ENCODE assay signal across 25 cellular contexts in genomic region chr7:109402107-109402506, GRCh38.
"Had no signal": no experiment of that assay in that cellular context is flagged by ENCODE, and none has a peak within 500 bp of the region (broad histone marks: within the 10 kb centered on the region; RNA-seq: fewer than 3 reads in every experiment).

No MANE protein-coding gene starts in this region.

- DNase-seq: activated effector memory CD4-positive, alpha-beta T cell treated with anti-CD3 and anti-CD28 coated beads, Interleukin-2, amount 50 U/mL, for 16 hours; activated effector memory CD4-positive, alpha-beta T cell treated with Interleukin-2 at 50 U/mL for 16 hours; activated gamma-delta T cell; activated gamma-delta T cell treated with Interleukin-2 at 50 U/mL for 16 hours; activated naive CD4-positive, alpha-beta T cell; activated naive CD4-positive, alpha-beta T cell treated with anti-CD3 and anti-CD28 coated beads for 36 hours; activated naive CD4-positive, alpha-beta T cell treated with anti-CD3 and anti-CD28 coated beads, Interleukin-2, amount 10 ng/mL, durations not matched to agents 7 days and 5 days; activated naive CD4-positive, alpha-beta T cell treated with anti-CD3 and anti-CD28 coated beads, Interleukin-2, amount 50 U/mL, for 16 hours; activated naive CD4-positive, alpha-beta T cell treated with Interleukin-2 at 50 U/mL for 16 hours; activated naive CD8-positive, alpha-beta T cell treated with anti-CD3 and anti-CD28 coated beads for 36 hours; activated naive CD8-positive, alpha-beta T cell treated with anti-CD3 and anti-CD28 coated beads, Interleukin-2, amount 10 ng/mL, durations not matched to agents 7 days and 5 days; activated naive CD8-positive, alpha-beta T cell treated with anti-CD3 and anti-CD28 coated beads, Interleukin-2, amount 50 U/mL, for 24 hours; activated T-cell treated with anti-CD3 and anti-CD28 coated beads, Interleukin-2, amount 50 U/mL, for 1 hour; activated T-cell treated with anti-CD3 and anti-CD28 coated beads, Interleukin-2, amount 50 U/mL, for 24 hours; activated T-cell treated with anti-CD3 and anti-CD28 coated beads, Interleukin-2, amount 50 U/mL, for 4 hours; activated T-cell treated with anti-CD3 and anti-CD28 coated beads, Interleukin-2, amount 50 U/mL, for 48 hours; activated T-cell treated with anti-CD3 and anti-CD28 coated beads, Interleukin-2, amount 50 U/mL, for 72 hours; adrenal gland; amniotic stem cell; amygdala; aorta; body of pancreas; brain microvascular endothelial cell; caudate nucleus; central memory CD4-positive, alpha-beta T cell had no signal
